Comparison of ENCODE assay signal across 17 cellular contexts in genomic region chr10:70930251-70931000, GRCh38. TPM values are rescaled to one million over a fixed set of nuclear protein-coding genes. Genes with fewer than 3 reads are reported as not detected.
A peak's percentile ranks its signal among the peaks of the same experiment; 100 is the strongest.
DNase-seq lines count a peak whose midpoint lies in the region; ATAC-seq, FAIRE-seq and TF ChIP-seq lines count a peak whose summit lies in the region.
"Had no signal": no experiment of that assay in that cellular context is flagged by ENCODE, and none has a peak within 500 bp of the region (broad histone marks: within the 10 kb centered on the region; RNA-seq: fewer than 3 reads in every experiment).

No MANE protein-coding gene starts in this region.

- no peaks in the 10 kb centered on the region for H3K36me3 ChIP-seq in bronchial epithelial cell (ENCODE audit: control insufficient read depth, insufficient read depth, low read length)
- H3K36me3 ChIP-seq in smooth muscle cell (ENCODE audit: low read depth), result no peaks in the 10 kb centered on the region
- H3K36me3 ChIP-seq in uterus, result no peaks in the 10 kb centered on the region

- DNase-seq in NCI-H82 treated with DMSO at 0.1 percent for 48 hours (lab: John Stamatoyannopoulos, UW; ENCODE audit: unreplicated experiment) (peak; percentile 23), bronchial epithelial cell (ENCODE audit: low read depth) (no peak), medulla oblongata (ENCODE audit: extremely low spot score) (peak; percentile 27), smooth muscle cell (lab: John Stamatoyannopoulos, UW; ENCODE audit: unreplicated experiment) (no peak), uterus (no peak)
- DNase-seq: CD8-positive, alpha-beta memory T cell; KBM-7; NCI-H1105 treated with DMSO at 0.1 percent for 48 hours; NCI-H1694; NCI-H2081 treated with DMSO at 0.1 percent for 48 hours; NCI-H748 treated with DMSO at 0.1 percent for 48 hours; OCI-M1; RPMI8226; SIG-M5 had no signal

- TF ChIP-seq POLR2A in uterus (IDR thresholded peaks at IDR 0.05), result no peak

- H3K9ac ChIP-seq in smooth muscle cell (ENCODE audit: low read depth), result no peak overlapping the region

- H3K27me3 ChIP-seq in bronchial epithelial cell (ENCODE audit: control insufficient read depth, insufficient read depth, low read length) (peaks cover 3% of the 10 kb centered on the region), smooth muscle cell (ENCODE audit: low read depth) (no peaks in the 10 kb centered on the region), uterus (no peaks in the 10 kb centered on the region)

- no peak for TF ChIP-seq CTCF in bronchial epithelial cell (IDR thresholded peaks at IDR 0.05; ENCODE audit: insufficient read depth, low read length, severe bottlenecking)
- no peak for TF ChIP-seq CTCF in smooth muscle cell (IDR thresholded peaks at IDR 0.05; ENCODE audit: borderline replicate concordance, insufficient read depth, poor library complexity, severe bottlenecking)
- no peak for TF ChIP-seq CTCF in uterus (IDR thresholded peaks at IDR 0.05)

- H3K27ac ChIP-seq in smooth muscle cell (ENCODE audit: low read depth), result peak overlapping the region; percentile 32
- H3K27ac ChIP-seq in uterus, result no peak overlapping the region

- peaks cover 8% of the 10 kb centered on the region for H3F3A ChIP-seq in smooth muscle cell (ENCODE audit: low read depth)

- peaks cover 26% of the 10 kb centered on the region for H4K20me1 ChIP-seq in smooth muscle cell (ENCODE audit: low read depth)

- no peak overlapping the region for H3K4me2 ChIP-seq in smooth muscle cell

- no peaks in the 10 kb centered on the region for H3K79me2 ChIP-seq in smooth muscle cell (ENCODE audit: low read depth)

- no peak overlapping the region for H3K4me3 ChIP-seq in bronchial epithelial cell (ENCODE audit: low read depth, low read length)
- no peak overlapping the region for H3K4me3 ChIP-seq in smooth muscle cell
- H3K4me3 ChIP-seq in uterus, result no peak overlapping the region

- peaks cover 6% of the 10 kb centered on the region for H3K4me1 ChIP-seq in smooth muscle cell (ENCODE audit: low read depth)
- H3K4me1 ChIP-seq in uterus, result peaks cover 0 to 4% of the 10 kb centered on the region in 2 donors

- ATAC-seq in GM19452 (IDR thresholded peaks at IDR 0.05; ENCODE audit: unreplicated experiment) (no peak), HG03175 (IDR thresholded peaks at IDR 0.05; ENCODE audit: unreplicated experiment) (no peak)
- ATAC-seq: HepG2 had no signal

- no peaks in the 10 kb centered on the region for H3K9me3 ChIP-seq in smooth muscle cell (replicated peaks; ENCODE audit: low read depth)
- H3K9me3 ChIP-seq in uterus, result no peaks in the 10 kb centered on the region

- FAIRE-seq in bronchial epithelial cell (lab: Jason Lieb, UNC), result peak; percentile 77
- FAIRE-seq: HepG2 had no signal

- no peak overlapping the region for H2AFZ ChIP-seq in smooth muscle cell (ENCODE audit: low read depth)

- intact Hi-C loops in uterus (cut with DNase I; ENCODE audit: low total_unique reads), result no loop called here

- 69% methylated on average over 17 of the region's 17 CpGs for WGBS in smooth muscle cell (ENCODE audit: low lambda C conversion rate)

RNA-seq across cellular contexts. Expression of gene PCBD1, which starts 42.1 kb away (rescaled TPM):
- total RNA-seq in bronchial epithelial cell (16.1 and 31.7 TPM in 2 replicates), smooth muscle cell (18.3 and 34.7 TPM in 2 replicates), uterus (10 to 100 TPM; 18.4 to 52.8 (median 27.9) TPM)
- polyA plus RNA-seq in smooth muscle cell, result 34.7 and 48.5 TPM in 2 replicates

Comparison
In these comparisons a context has a peak if more than half of its experiments do, and no peak if none do; other contexts are left out.
1. DNase-seq: peak in NCI-H82 treated with DMSO at 0.1 percent for 48 hours (single experiment) and medulla oblongata (single experiment); none in bronchial epithelial cell (single experiment), smooth muscle cell (single experiment) and uterus (0 of 2).